8 cellular contexts compared by ENCODE assay signal in the genomic region with DNA sequence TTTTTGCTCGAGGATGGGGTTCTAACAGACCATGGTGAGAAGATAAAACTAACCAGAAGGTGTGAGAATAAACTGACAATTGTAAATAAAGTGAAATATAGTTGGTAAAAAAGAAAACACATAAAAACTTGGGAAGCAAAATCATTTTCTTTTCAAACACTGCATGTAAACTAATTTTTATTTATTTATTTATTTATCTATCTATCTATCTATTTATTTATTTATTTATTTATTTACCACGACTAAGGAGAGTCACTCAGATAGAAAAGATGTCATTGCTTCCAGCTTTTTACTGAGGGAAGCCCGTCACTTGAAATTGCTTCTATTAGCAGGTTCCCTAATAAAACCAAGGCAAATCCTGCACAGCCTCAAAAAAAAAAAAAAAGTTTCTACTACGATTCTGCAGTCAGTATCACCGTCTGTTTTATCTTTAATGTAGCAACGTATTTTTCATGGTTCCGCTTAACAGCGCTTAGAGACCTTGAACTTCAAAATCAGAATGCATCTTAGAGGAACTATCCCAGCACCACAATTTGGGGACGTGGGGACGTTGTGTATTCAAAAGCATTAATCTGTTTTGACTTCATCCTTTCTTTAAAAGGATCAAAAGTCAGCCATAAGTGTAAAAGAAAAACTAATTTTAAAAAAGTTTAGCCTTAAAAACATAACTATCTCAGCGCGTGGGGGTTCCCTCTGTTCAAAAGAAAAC. TPM values are rescaled to one million over a fixed set of nuclear protein-coding genes. Genes with fewer than 3 reads are reported as not detected.
DNase-seq lines count a peak whose midpoint lies in the region; ATAC-seq and TF ChIP-seq lines count a peak whose summit lies in the region.

No MANE protein-coding gene starts in this region.

- H3K27me3 ChIP-seq in BJ (ENCODE audit: control insufficient read depth, insufficient read depth, low read length) (peaks cover 3% of the 10 kb centered on the region; the same call in 1 of the 2 replicates), kidney epithelial cell (ENCODE audit: control insufficient read depth, insufficient read depth, low read length) (peaks cover 3% of the 10 kb centered on the region), testis (no peaks in the 10 kb centered on the region)

- H3K36me3 ChIP-seq in BJ (ENCODE audit: control insufficient read depth, insufficient read depth, low read length), result no peaks in the 10 kb centered on the region
- no peaks in the 10 kb centered on the region for H3K36me3 ChIP-seq in kidney epithelial cell (ENCODE audit: control insufficient read depth, insufficient read depth, low read length)
- H3K36me3 ChIP-seq in testis (ENCODE audit: low read depth, missing control alignments), result no peaks in the 10 kb centered on the region

- H3K4me3 ChIP-seq in BJ (ENCODE audit: low read depth, low read length), result peak overlapping the region; percentile 50
- H3K4me3 ChIP-seq in kidney epithelial cell (ENCODE audit: low read depth, low read length), result peak overlapping the region; percentile 61
- H3K4me3 ChIP-seq in testis, result peak overlapping the region; percentile 73 to 83

- intact Hi-C loops in testis (cut with DNase I; ENCODE audit: low total_unique reads), result loop anchor here (10.0 kb wide), 1 partner anchor 716 kb away; the partner anchor contains the start of gene MLLT10

- H3K4me3 Mint-ChIP-seq in IgD-negative memory B cell, result peak overlapping the region; percentile 94 to 98 (median 98)

- no peaks in the 10 kb centered on the region for H3K36me3 Mint-ChIP-seq in IgD-negative memory B cell

- peaks cover 5 to 19% (median 13%) of the 10 kb centered on the region in 3 donors for H3K4me1 Mint-ChIP-seq in IgD-negative memory B cell

- CTCF ChIA-PET in BJ (lab: Yijun Ruan, JAX), result no interaction called here

- no peaks in the 10 kb centered on the region for H3K9me3 Mint-ChIP-seq in IgD-negative memory B cell

- no peak for DNase-seq in BJ (ENCODE audit: low read depth)
- DNase-seq in kidney epithelial cell (ENCODE audit: low read depth), result no peak
- no peak for DNase-seq in testis
- DNase-seq in mesenteric fat pad (ENCODE audit: low spot score), result no peak
- no peak for DNase-seq in stimulated activated CD4-positive, alpha-beta T cell treated with anti-CD3 and anti-CD28 coated beads, Interleukin-4, amount 100 ng/mL, for 24 hours

- H3K27ac Mint-ChIP-seq in IgD-negative memory B cell, result peak overlapping the region; percentile 98 to 99 (median 99)

- POLR2A ChIA-PET in BJ (lab: Charles Lee), result no interaction called here

- H3K9me3 ChIP-seq in testis, result no peaks in the 10 kb centered on the region

- ATAC-seq in GM21786 (IDR thresholded peaks at IDR 0.05; ENCODE audit: unreplicated experiment), result no peak

- no peaks in the 10 kb centered on the region for H3K27me3 Mint-ChIP-seq in IgD-negative memory B cell

- no peak for TF ChIP-seq POLR2A in testis (IDR thresholded peaks at IDR 0.05)

- WGBS in testis, 2 donors, result 3 to 5% methylated on average over 12 of the region's 12 CpGs

- H3K27ac ChIP-seq in angular gyrus (ENCODE audit: low read depth, low read length) (peak overlapping the region; percentile 98), testis (peak overlapping the region; percentile 99)

- TF ChIP-seq CTCF in BJ (IDR thresholded peaks at IDR 0.05; ENCODE audit: insufficient read depth, low read depth, low read length) (no peak), kidney epithelial cell (IDR thresholded peaks at IDR 0.05; ENCODE audit: insufficient read depth, low read length, poor library complexity, severe bottlenecking) (no peak), testis (IDR thresholded peaks at IDR 0.05) (no peak)

- peaks cover 7% of the 10 kb centered on the region for H3K4me1 ChIP-seq in testis

RNA-seq across cellular contexts. Expression of gene EBLN1, which starts 33.2 kb away (rescaled TPM):
- not detected in 2 replicates for polyA plus RNA-seq in BJ (2011; rRNA removed)
- not detected in 2 replicates for polyA minus RNA-seq in BJ (2011; rRNA and poly(A)+ RNA removed)
- polyA plus RNA-seq in IgD-negative memory B cell, result not detected
- not detected in 2 replicates for total RNA-seq in kidney epithelial cell
- total RNA-seq in testis, result 1 to 10 TPM; 1.4 to 4.7 TPM
- 3.5 TPM for polyA plus RNA-seq in testis (ENCODE audit: insufficient read depth, low read depth, low replicate concordance)
- not detected for total RNA-seq in mesenteric fat pad
